In the genomic region with DNA sequence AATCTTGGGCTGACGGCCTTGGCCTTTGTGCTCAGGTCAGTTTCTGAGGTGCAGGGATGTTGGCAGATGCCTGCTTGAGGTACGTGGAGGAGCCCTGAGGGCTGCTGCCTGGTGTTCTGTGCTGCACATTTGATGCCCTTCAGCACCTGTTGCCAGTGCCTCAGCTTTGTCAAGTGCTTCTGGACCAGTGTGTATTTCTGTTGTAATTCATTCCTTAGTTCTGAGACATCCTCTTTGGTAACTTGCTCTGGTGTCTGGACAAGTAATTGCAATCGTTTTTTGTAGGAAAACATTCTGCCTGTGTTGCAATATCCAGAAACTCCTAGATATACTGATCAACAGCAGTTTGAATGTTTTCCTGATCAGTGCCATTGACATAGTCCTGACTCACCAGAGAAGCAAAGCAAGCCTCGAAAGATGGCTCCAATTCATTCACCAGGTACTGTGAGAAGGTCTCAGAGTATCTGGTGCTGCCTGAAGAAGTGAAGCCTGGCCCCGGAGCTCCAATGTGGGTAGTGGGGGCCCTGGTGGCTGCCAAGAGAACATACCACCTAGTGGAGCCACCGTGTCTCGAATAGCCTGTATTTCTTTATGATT, we compare ENCODE assay signal across 1 cellular context.
TF ChIP-seq lines count a peak whose summit lies in the region.

No MANE protein-coding gene starts in this region.

TF ChIP-seq in GM23338, 12 proteins besides CTCF, POLR2A, EP300 and RAD21 (continued from another document):
- TF ChIP-seq, protein P1, sequence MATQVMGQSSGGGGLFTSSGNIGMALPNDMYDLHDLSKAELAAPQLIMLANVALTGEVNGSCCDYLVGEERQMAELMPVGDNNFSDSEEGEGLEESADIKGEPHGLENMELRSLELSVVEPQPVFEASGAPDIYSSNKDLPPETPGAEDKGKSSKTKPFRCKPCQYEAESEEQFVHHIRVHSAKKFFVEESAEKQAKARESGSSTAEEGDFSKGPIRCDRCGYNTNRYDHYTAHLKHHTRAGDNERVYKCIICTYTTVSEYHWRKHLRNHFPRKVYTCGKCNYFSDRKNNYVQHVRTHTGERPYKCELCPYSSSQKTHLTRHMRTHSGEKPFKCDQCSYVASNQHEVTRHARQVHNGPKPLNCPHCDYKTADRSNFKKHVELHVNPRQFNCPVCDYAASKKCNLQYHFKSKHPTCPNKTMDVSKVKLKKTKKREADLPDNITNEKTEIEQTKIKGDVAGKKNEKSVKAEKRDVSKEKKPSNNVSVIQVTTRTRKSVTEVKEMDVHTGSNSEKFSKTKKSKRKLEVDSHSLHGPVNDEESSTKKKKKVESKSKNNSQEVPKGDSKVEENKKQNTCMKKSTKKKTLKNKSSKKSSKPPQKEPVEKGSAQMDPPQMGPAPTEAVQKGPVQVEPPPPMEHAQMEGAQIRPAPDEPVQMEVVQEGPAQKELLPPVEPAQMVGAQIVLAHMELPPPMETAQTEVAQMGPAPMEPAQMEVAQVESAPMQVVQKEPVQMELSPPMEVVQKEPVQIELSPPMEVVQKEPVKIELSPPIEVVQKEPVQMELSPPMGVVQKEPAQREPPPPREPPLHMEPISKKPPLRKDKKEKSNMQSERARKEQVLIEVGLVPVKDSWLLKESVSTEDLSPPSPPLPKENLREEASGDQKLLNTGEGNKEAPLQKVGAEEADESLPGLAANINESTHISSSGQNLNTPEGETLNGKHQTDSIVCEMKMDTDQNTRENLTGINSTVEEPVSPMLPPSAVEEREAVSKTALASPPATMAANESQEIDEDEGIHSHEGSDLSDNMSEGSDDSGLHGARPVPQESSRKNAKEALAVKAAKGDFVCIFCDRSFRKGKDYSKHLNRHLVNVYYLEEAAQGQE (IDR thresholded peaks at IDR 0.05; ENCODE audit: unreplicated experiment): no peak
- no peak for TF ChIP-seq EZH2 (IDR thresholded peaks at IDR 0.05; ENCODE audit: low read depth, unreplicated experiment)
- TF ChIP-seq NANOG (IDR thresholded peaks at IDR 0.05; ENCODE audit: borderline replicate concordance): no peak
- no peak for TF ChIP-seq ETS1 (IDR thresholded peaks at IDR 0.05)
- no peak for TF ChIP-seq ZNF114 (CRISPR knock-in tag; IDR thresholded peaks at IDR 0.05)
- no peak for TF ChIP-seq POLR2AphosphoS5 (IDR thresholded peaks at IDR 0.05; ENCODE audit: low read depth)
- TF ChIP-seq, protein P2, sequence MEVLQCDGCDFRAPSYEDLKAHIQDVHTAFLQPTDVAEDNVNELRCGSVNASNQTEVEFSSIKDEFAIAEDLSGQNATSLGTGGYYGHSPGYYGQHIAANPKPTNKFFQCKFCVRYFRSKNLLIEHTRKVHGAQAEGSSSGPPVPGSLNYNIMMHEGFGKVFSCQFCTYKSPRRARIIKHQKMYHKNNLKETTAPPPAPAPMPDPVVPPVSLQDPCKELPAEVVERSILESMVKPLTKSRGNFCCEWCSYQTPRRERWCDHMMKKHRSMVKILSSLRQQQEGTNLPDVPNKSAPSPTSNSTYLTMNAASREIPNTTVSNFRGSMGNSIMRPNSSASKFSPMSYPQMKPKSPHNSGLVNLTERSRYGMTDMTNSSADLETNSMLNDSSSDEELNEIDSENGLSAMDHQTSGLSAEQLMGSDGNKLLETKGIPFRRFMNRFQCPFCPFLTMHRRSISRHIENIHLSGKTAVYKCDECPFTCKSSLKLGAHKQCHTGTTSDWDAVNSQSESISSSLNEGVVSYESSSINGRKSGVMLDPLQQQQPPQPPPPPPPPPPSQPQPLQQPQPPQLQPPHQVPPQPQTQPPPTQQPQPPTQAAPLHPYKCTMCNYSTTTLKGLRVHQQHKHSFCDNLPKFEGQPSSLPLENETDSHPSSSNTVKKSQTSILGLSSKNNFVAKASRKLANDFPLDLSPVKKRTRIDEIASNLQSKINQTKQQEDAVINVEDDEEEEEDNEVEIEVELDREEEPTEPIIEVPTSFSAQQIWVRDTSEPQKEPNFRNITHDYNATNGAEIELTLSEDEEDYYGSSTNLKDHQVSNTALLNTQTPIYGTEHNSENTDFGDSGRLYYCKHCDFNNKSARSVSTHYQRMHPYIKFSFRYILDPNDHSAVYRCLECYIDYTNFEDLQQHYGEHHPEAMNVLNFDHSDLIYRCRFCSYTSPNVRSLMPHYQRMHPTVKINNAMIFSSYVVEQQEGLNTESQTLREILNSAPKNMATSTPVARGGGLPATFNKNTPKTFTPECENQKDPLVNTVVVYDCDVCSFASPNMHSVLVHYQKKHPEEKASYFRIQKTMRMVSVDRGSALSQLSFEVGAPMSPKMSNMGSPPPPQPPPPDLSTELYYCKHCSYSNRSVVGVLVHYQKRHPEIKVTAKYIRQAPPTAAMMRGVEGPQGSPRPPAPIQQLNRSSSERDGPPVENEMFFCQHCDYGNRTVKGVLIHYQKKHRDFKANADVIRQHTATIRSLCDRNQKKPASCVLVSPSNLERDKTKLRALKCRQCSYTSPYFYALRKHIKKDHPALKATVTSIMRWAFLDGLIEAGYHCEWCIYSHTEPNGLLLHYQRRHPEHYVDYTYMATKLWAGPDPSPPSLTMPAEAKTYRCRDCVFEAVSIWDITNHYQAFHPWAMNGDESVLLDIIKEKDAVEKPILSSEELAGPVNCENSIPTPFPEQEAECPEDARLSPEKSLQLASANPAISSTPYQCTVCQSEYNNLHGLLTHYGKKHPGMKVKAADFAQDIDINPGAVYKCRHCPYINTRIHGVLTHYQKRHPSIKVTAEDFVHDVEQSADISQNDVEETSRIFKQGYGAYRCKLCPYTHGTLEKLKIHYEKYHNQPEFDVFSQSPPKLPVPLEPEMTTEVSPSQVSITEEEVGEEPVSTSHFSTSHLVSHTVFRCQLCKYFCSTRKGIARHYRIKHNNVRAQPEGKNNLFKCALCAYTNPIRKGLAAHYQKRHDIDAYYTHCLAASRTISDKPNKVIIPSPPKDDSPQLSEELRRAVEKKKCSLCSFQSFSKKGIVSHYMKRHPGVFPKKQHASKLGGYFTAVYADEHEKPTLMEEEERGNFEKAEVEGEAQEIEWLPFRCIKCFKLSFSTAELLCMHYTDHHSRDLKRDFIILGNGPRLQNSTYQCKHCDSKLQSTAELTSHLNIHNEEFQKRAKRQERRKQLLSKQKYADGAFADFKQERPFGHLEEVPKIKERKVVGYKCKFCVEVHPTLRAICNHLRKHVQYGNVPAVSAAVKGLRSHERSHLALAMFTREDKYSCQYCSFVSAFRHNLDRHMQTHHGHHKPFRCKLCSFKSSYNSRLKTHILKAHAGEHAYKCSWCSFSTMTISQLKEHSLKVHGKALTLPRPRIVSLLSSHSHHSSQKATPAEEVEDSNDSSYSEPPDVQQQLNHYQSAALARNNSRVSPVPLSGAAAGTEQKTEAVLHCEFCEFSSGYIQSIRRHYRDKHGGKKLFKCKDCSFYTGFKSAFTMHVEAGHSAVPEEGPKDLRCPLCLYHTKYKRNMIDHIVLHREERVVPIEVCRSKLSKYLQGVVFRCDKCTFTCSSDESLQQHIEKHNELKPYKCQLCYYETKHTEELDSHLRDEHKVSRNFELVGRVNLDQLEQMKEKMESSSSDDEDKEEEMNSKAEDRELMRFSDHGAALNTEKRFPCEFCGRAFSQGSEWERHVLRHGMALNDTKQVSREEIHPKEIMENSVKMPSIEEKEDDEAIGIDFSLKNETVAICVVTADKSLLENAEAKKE (CRISPR knock-in tag; IDR thresholded peaks at IDR 0.05): no peak
- no peak for TF ChIP-seq STAT1 (IDR thresholded peaks at IDR 0.05; ENCODE audit: unreplicated experiment)
TF ChIP-seq in GM23338: peak in this region for 0.
